5 cellular contexts compared by ENCODE assay signal in the genomic region with DNA sequence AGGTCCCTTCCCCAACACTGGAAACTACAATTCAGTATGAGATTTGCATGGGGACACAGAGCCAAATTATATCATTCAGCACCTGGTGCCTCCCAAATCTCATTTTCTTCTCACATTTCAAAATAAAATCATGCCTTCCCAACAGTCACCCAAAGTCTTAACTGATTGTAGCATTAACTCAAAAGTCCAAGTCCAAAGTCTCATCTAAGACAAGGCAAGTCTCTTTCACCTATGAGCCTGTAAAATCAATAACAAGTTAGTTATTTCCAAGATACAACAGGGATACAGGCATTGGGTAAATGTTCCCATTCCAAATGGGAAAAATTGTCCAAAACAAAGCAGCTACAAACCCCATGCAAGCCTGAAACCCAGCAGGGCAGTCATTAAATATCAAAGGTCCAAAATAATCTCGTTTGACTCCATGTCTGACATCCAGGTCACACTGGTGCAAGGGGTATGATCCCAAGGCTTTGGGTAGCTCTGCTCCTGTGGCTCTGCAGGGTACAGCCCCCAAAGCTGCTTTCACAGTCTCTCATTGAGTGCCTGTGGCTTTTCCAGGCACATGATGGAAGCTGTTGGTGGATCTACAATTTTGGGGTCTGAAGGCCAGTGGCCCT.
"Had no signal": no experiment of that assay in that cellular context is flagged by ENCODE, and none has a peak within 500 bp of the region (broad histone marks: within the 10 kb centered on the region; RNA-seq: fewer than 3 reads in every experiment).

No MANE protein-coding gene starts in this region.

- DNase-seq: IMR-90, KBM-7 had no signal

- H3K4me3 ChIP-seq: K562 had no signal

- FAIRE-seq: HTR-8/SVneo, K562 had no signal

- ATAC-seq: K562 had no signal

- H3K27ac ChIP-seq: HL-60 had no signal
